Comparison of ENCODE assay signal across 1 cellular context in the genomic region with DNA sequence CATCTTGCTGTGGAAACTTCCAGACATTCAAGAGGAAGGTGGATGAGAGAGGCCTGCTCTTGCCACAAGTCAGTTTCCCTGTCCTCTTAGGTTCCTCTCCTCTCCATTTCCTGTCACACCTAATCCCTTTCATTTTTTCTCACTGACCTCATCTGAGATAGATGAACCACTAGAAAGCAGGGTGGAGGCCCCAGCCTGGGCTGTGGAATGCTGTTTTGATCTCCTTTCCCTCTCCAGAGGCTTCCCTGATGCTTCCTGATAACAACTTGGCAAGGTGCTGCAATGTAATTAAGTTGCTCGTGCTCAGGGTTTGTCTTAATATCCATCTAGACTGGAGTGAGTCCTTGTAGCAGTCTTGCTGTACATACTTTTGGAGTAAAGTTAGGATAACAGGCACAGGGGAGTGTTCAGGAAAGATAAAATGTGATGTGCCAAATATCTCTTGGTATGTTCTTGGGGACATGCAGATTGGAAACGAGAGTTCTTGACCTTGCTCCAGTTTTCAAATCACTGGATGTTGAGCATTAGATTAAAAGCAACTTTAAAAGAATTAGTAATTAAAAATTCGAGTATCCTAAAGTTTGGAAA.
TF ChIP-seq lines count a peak whose summit lies in the region.

No MANE protein-coding gene starts in this region.

TF ChIP-seq in HEK293, 187 proteins besides CTCF, POLR2A, EP300 and RAD21:
- TF ChIP-seq ZNF701 (tag by site-specific recombination; IDR thresholded peaks at IDR 0.05) (no peak), PRDM1 (tag by site-specific recombination; IDR thresholded peaks at IDR 0.05) (peak; percentile 73), ZNF561 (tag by site-specific recombination; IDR thresholded peaks at IDR 0.05; ENCODE audit: borderline replicate concordance) (no peak), ZNF585B (tag by site-specific recombination; IDR thresholded peaks at IDR 0.05) (no peak), SP7 (tag by site-specific recombination; IDR thresholded peaks at IDR 0.05) (0 out of 2 replicates have a peak, but pooled peaks have one; percentile 18), ZXDB (tag by site-specific recombination; IDR thresholded peaks at IDR 0.05) (peak; percentile 43; the same call in 1 of the 2 replicates)
- TF ChIP-seq, protein P1, sequence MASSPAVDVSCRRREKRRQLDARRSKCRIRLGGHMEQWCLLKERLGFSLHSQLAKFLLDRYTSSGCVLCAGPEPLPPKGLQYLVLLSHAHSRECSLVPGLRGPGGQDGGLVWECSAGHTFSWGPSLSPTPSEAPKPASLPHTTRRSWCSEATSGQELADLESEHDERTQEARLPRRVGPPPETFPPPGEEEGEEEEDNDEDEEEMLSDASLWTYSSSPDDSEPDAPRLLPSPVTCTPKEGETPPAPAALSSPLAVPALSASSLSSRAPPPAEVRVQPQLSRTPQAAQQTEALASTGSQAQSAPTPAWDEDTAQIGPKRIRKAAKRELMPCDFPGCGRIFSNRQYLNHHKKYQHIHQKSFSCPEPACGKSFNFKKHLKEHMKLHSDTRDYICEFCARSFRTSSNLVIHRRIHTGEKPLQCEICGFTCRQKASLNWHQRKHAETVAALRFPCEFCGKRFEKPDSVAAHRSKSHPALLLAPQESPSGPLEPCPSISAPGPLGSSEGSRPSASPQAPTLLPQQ (tag by site-specific recombination; IDR thresholded peaks at IDR 0.05) = 0 out of 2 replicates have a peak, but pooled peaks have one; percentile 28
